ENCODE assay signal across 2 cellular contexts in genomic region chr6:93820465-93821082, GRCh38.
TF ChIP-seq lines count a peak whose summit lies in the region.

No MANE protein-coding gene starts in this region.

TF ChIP-seq in GM23338, 12 proteins besides CTCF, POLR2A, EP300 and RAD21 (continued from another document):
- 0 out of 2 replicates have a peak, but pooled peaks have one; percentile 36 for TF ChIP-seq POLR2AphosphoS5 (IDR thresholded peaks at IDR 0.05; ENCODE audit: low read depth)

TF ChIP-seq in H1, 55 proteins besides CTCF, POLR2A, EP300 and RAD21:
- TF ChIP-seq POLR2AphosphoS5 (IDR thresholded peaks at IDR 0.05; ENCODE audit: low read depth, low read length), result peak; percentile 88
- 0 out of 2 replicates have a peak, but pooled peaks have one; percentile 26 for TF ChIP-seq ATF2 (IDR thresholded peaks at IDR 0.05; ENCODE audit: low read length)
- TF ChIP-seq TEAD4 (IDR thresholded peaks at IDR 0.05; ENCODE audit: low read depth, low read length), result no peak
TF ChIP-seq in H1: peak in this region for 2.
